ENCODE assay signal across 11 cellular contexts in the genomic region with DNA sequence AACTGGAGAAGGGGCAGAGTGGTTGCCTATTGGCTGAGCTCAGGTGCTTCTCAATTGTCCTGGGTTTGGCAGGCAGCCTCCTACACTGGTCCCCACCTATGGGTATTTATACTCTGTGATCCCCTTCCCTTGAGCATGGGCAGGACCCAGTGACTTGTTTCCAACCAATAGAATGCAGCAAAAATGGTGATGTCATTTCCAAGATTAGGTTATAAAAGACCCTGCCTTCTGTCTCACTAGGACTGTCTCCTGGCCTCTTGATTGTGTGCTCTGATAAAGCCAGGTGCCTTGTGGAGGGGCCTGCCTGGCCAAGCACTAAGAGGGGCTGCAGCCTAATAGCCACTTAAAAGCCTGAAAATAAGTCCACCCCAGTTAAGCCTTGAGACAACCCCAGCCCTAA.
"Had no signal": no experiment of that assay in that cellular context is flagged by ENCODE, and none has a peak within 500 bp of the region (broad histone marks: within the 10 kb centered on the region; RNA-seq: fewer than 3 reads in every experiment).

No MANE protein-coding gene starts in this region.

- H3K9me3 ChIP-seq: HAP-1 had no signal

- DNase-seq: GM23248, GOT3, H7, H9, HCEC 1CT, HFFc6 had no signal

- H3K27ac ChIP-seq: GM23248 had no signal

- H2AFZ ChIP-seq: GM23248, GM23338 had no signal

- H3K9ac ChIP-seq: GM23248 had no signal

- H3K4me2 ChIP-seq: GM23338 had no signal

- H3K4me3 ChIP-seq: GM23248, GM23338, HAP-1 had no signal

- H3K36me3 ChIP-seq: HAP-1 had no signal

- FAIRE-seq: H1, H54 had no signal

- H3K4me1 ChIP-seq: HAP-1 had no signal

- ATAC-seq: GM23338, HCT116 had no signal
